In genomic region chr10:8304861-8305260, GRCh38 we compare ENCODE assay signal across 7 cellular contexts.
"Had no signal": no experiment of that assay in that cellular context is flagged by ENCODE, and none has a peak within 500 bp of the region (broad histone marks: within the 10 kb centered on the region; RNA-seq: fewer than 3 reads in every experiment).

No MANE protein-coding gene starts in this region.

- DNase-seq: IMR-90, KBM-7, KG1 had no signal

- ATAC-seq: HepG2, K562 had no signal

- H3K4me1 Mint-ChIP-seq: IgD-negative memory B cell had no signal

- H3K27ac ChIP-seq: HL-60 had no signal

- H3K4me3 Mint-ChIP-seq: IgD-negative memory B cell had no signal

- H3K4me3 ChIP-seq: K562 had no signal
